ENCODE assay signal across 8 cellular contexts in the genomic region with DNA sequence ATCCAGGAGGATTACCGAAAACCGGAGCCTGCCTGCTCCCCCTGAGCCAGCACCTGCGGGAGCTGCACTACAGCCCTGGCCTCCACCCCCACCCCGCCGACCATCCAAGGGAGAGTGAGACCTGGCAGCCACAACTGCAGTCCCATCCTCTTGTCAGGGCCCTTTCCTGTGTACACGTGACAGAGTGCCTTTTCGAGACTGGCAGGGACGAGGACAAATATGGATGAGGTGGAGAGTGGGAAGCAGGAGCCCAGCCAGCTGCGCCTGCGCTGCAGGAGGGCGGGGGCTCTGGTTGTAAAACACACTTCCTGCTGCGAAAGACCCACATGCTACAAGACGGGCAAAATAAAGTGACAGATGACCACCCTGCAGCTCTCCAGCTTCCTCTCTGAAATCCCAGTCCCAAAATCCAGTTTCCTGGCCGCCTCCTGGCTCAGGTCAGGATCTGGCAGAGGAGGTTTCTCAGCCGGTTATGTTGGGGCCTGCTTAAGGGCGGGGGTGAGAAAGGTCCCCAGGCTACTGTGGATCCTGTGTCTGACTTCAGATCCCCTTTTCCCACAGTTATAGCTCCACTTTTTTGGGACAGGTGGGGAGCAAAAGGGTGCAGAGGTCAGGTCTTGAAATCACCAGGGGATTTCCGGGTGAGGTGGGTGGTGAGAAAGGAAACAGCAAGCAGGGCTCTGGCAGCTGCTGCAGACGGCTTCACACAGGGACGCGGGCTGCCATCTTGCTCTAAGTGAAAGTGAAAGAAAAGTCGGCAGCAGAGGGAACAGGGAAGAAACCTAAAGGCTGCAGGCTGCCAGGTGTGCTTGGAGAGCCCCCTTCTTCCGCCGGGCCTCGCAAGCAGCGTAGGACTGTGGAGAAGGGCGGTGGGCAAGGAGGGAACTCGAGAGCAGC. TPM values are rescaled to one million over a fixed set of nuclear protein-coding genes. Genes with fewer than 3 reads are reported as not detected.
A peak's percentile ranks its signal among the peaks of the same experiment; 100 is the strongest.
DNase-seq lines count a peak whose midpoint lies in the region; ATAC-seq and TF ChIP-seq lines count a peak whose summit lies in the region.

TAPBPL (plus strand) TSS at position 695 of the 897 bp plus-strand sequence. CDS start 207 bp downstream, outside the sequence.

- no peaks in the 10 kb centered on the region for H3K9me3 ChIP-seq in lower lobe of right lung

- H3K4me1 ChIP-seq in ACC112 (ENCODE audit: control insufficient read depth, insufficient read depth, low read length, unreplicated experiment) = peaks cover 16% of the 10 kb centered on the region
- H3K4me1 ChIP-seq in lower lobe of right lung = peaks cover 27% of the 10 kb centered on the region

- peak; percentile 59 for ATAC-seq in GM18870 (IDR thresholded peaks at IDR 0.05; ENCODE audit: unreplicated experiment)
- ATAC-seq in HG03378 (IDR thresholded peaks at IDR 0.05; ENCODE audit: unreplicated experiment) = peak; percentile 52
- ATAC-seq in lower lobe of right lung = peak; percentile 90 to 94

- peak within 1 kb of the TSS; percentile 97 for H3K27ac Mint-ChIP-seq in activated CD4-positive, alpha-beta memory T cell treated with anti-CD3 and anti-CD28 coated beads, Interleukin-2, amount 10 ng/mL, durations not matched to agents 7 days and 5 days

- H3K27me3 ChIP-seq in ACC112 (ENCODE audit: insufficient read depth, low read length) = no peaks in the 10 kb centered on the region
- H3K27me3 ChIP-seq in lower lobe of right lung (ENCODE audit: low read depth) = no peaks in the 10 kb centered on the region

- H3K4me3 Mint-ChIP-seq in activated CD4-positive, alpha-beta memory T cell treated with anti-CD3 and anti-CD28 coated beads, Interleukin-2, amount 10 ng/mL, durations not matched to agents 7 days and 5 days = peak within 1 kb of the TSS; percentile 99

- peaks cover 71% of the 10 kb centered on the region for H3K4me1 Mint-ChIP-seq in activated CD4-positive, alpha-beta memory T cell treated with anti-CD3 and anti-CD28 coated beads, Interleukin-2, amount 10 ng/mL, durations not matched to agents 7 days and 5 days

- peak; percentile 85 for DNase-seq in NCI-H748 (lab: John Stamatoyannopoulos, UW; ENCODE audit: unreplicated experiment)
- peak; percentile 83 for DNase-seq in activated CD4-positive, alpha-beta memory T cell treated with anti-CD3 and anti-CD28 coated beads, Interleukin-2, amount 10 ng/mL, durations not matched to agents 7 days and 5 days
- DNase-seq in effector CD4-positive, alpha-beta T cell = peak; percentile 76
- DNase-seq in lower lobe of right lung = peak; percentile 84
- DNase-seq in stimulated activated CD4-positive, alpha-beta T cell treated with anti-CD3 and anti-CD28 coated beads, TNF-alpha, amount 100 ng/mL, for 1 hour (ENCODE audit: low read depth in 3 of 3, low spot score in 1 of 3) = peak; percentile 57 to 62 (median 60)

- peak within 1 kb of the TSS; percentile 96 for H2AFZ ChIP-seq in ACC112 (ENCODE audit: low read length, unreplicated experiment)

- CTCF ChIA-PET in activated CD4-positive, alpha-beta memory T cell treated with anti-CD3 and anti-CD28 coated beads, Interleukin-2, amount 10 ng/mL, durations not matched to agents 7 days and 5 days (lab: Charles Lee) = interaction anchor here (0.6 to 4.2 kb wide), 15 partner anchors 10 to 132 kb away, joined by 3 to 36 read pairs (median 4); partner anchors contain the start of gene VAMP1

- no peaks in the 10 kb centered on the region for H3K27me3 Mint-ChIP-seq in activated CD4-positive, alpha-beta memory T cell treated with anti-CD3 and anti-CD28 coated beads, Interleukin-2, amount 10 ng/mL, durations not matched to agents 7 days and 5 days

- no peaks in the 10 kb centered on the region for H3K9me3 Mint-ChIP-seq in activated CD4-positive, alpha-beta memory T cell treated with anti-CD3 and anti-CD28 coated beads, Interleukin-2, amount 10 ng/mL, durations not matched to agents 7 days and 5 days

- intact Hi-C loops in lower lobe of right lung (cut with DNase I) = no loop called here

- POLR2A ChIA-PET in activated CD4-positive, alpha-beta memory T cell treated with anti-CD3 and anti-CD28 coated beads, Interleukin-2, amount 10 ng/mL, durations not matched to agents 7 days and 5 days (lab: Charles Lee) = interaction anchor here (0.8 to 21.3 kb wide), 22 partner anchors 8 to 492 kb away, joined by 3 to 298 read pairs (median 8); partner anchors contain the start of genes C12orf57, COPS7A, GAPDH and MRPL51

- H3K4me3 ChIP-seq in ACC112 (ENCODE audit: low read depth, low read length) = peak within 1 kb of the TSS; percentile 79
- peak within 1 kb of the TSS; percentile 66 for H3K4me3 ChIP-seq in lower lobe of right lung

- H3K36me3 ChIP-seq in ACC112 (ENCODE audit: insufficient read depth, low read length) (no peaks in the 10 kb centered on the region), lower lobe of right lung (peaks cover 28% of the 10 kb centered on the region)

- H3K79me2 ChIP-seq in ACC112 (ENCODE audit: control insufficient read depth, insufficient read depth, low read length, unreplicated experiment) = peaks cover 23% of the 10 kb centered on the region

- H3K27ac ChIP-seq in ACC112 (ENCODE audit: low read depth, low read length) (peak within 1 kb of the TSS; percentile 70), lower lobe of right lung (peak within 1 kb of the TSS; percentile 92)

- TF ChIP-seq CTCF in lower lobe of right lung (IDR thresholded peaks at IDR 0.05) = no peak

- H3K36me3 Mint-ChIP-seq in activated CD4-positive, alpha-beta memory T cell treated with anti-CD3 and anti-CD28 coated beads, Interleukin-2, amount 10 ng/mL, durations not matched to agents 7 days and 5 days (ENCODE audit: low read depth) = peaks cover 77% of the 10 kb centered on the region

RNA-seq across cellular contexts. Expression of gene TAPBPL, which starts in this region (rescaled TPM):
- total RNA-seq in activated CD4-positive, alpha-beta memory T cell treated with anti-CD3 and anti-CD28 coated beads, Interleukin-2, amount 10 ng/mL, durations not matched to agents 7 days and 5 days = 10 to 100 TPM; 45.0 to 49.0 TPM
- 32.4 TPM for total RNA-seq in lower lobe of right lung

Comparison
In these comparisons a context has a peak if more than half of its experiments do, and no peak if none do; other contexts are left out.
1. Peak in every context shown above with its lines: DNase-seq, ATAC-seq, H3K4me3 ChIP-seq and H3K27ac ChIP-seq.